Comparison of ENCODE assay signal across 1 cellular context in genomic region chr14:24442240-24443052, GRCh38.
A peak's percentile ranks its signal among the peaks of the same experiment; 100 is the strongest.
TF ChIP-seq lines count a peak whose summit lies in the region.

SDR39U1 (minus strand) TSS chr14:24442776; CDS start chr14:24442769, 7 bp downstream.

TF ChIP-seq in HepG2, 621 proteins besides CTCF, POLR2A, EP300 and RAD21 (continued from another document and continues in another):
- peak; percentile 89 for TF ChIP-seq USF2 (IDR thresholded peaks at IDR 0.05; ENCODE audit: low read depth, low read length)
- TF ChIP-seq USF2 (CRISPR knock-in tag; IDR thresholded peaks at IDR 0.05; ENCODE audit: borderline replicate concordance): peak; percentile 96; the same call in 1 of the 2 replicates
- peak; percentile 90 for TF ChIP-seq PATZ1 (CRISPR knock-in tag; IDR thresholded peaks at IDR 0.05)
- no peak for TF ChIP-seq KIAA2018 (CRISPR knock-in tag; IDR thresholded peaks at IDR 0.05; ENCODE audit: borderline replicate concordance)
- TF ChIP-seq ATF7-NPFF (CRISPR knock-in tag; IDR thresholded peaks at IDR 0.05; ENCODE audit: low read depth): peak; percentile 94
- TF ChIP-seq HCFC1 (IDR thresholded peaks at IDR 0.05; ENCODE audit: low read depth, low read length): peak; percentile 81
- peak; percentile 62 for TF ChIP-seq ISL2 (CRISPR knock-in tag; IDR thresholded peaks at IDR 0.05)
- TF ChIP-seq TEAD2 (CRISPR knock-in tag; IDR thresholded peaks at IDR 0.05): no peak
- TF ChIP-seq PLSCR1 (CRISPR knock-in tag; IDR thresholded peaks at IDR 0.05; ENCODE audit: borderline replicate concordance): no peak
- no peak for TF ChIP-seq PCBP2 (optimal IDR thresholded peaks at IDR 0.05; ENCODE audit: low read depth, low read length, poor library complexity, severe bottlenecking)
- peak; percentile 93; the same call in 1 of the 2 replicates for TF ChIP-seq HOMEZ (CRISPR knock-in tag; IDR thresholded peaks at IDR 0.05; ENCODE audit: low read depth)
- no peak for TF ChIP-seq TBP (CRISPR knock-in tag; IDR thresholded peaks at IDR 0.05)
- TF ChIP-seq ZNF691 (CRISPR knock-in tag; IDR thresholded peaks at IDR 0.05; ENCODE audit: borderline replicate concordance, low read depth): peak; percentile 94
- peak; percentile 80; the same call in 1 of the 2 replicates for TF ChIP-seq NCOR1 (IDR thresholded peaks at IDR 0.05; ENCODE audit: borderline replicate concordance, low read length)
- no peak for TF ChIP-seq TCF7L2 (IDR thresholded peaks at IDR 0.05; ENCODE audit: low read depth, low read length)
- peak; percentile 95 for TF ChIP-seq SALL1 (CRISPR knock-in tag; IDR thresholded peaks at IDR 0.05)
- TF ChIP-seq CCAR2 (optimal IDR thresholded peaks at IDR 0.05; ENCODE audit: low read depth, low read length): peak; percentile 42
- TF ChIP-seq SMYD3 (CRISPR knock-in tag; IDR thresholded peaks at IDR 0.05): peak; percentile 95
- peak; percentile 94 for TF ChIP-seq MED13 (CRISPR knock-in tag; IDR thresholded peaks at IDR 0.05)
- TF ChIP-seq BCL3 (CRISPR knock-in tag; IDR thresholded peaks at IDR 0.05): peak; percentile 93
- peak; percentile 95 for TF ChIP-seq ZNF20 (CRISPR knock-in tag; IDR thresholded peaks at IDR 0.05)
- TF ChIP-seq SKIL (CRISPR knock-in tag; IDR thresholded peaks at IDR 0.05; ENCODE audit: borderline replicate concordance): peak; percentile 80; the same call in 1 of the 2 replicates
- TF ChIP-seq PRDM4 (CRISPR knock-in tag; IDR thresholded peaks at IDR 0.05; ENCODE audit: borderline replicate concordance): peak; percentile 20; the same call in 1 of the 2 replicates
- TF ChIP-seq ZNF614 (CRISPR knock-in tag; IDR thresholded peaks at IDR 0.05; ENCODE audit: borderline replicate concordance): peak; percentile 96
- peak; percentile 35 to 72; a peak in 2 of 4 replicates for TF ChIP-seq NR2F1 (CRISPR knock-in tag; IDR thresholded peaks at IDR 0.05)
- peak; percentile 99 for TF ChIP-seq AGO2 (optimal IDR thresholded peaks at IDR 0.05; ENCODE audit: low read depth, low read length)
- 0 out of 2 replicates have a peak, but pooled peaks have one; percentile 58 for TF ChIP-seq PREB (CRISPR knock-in tag; IDR thresholded peaks at IDR 0.05)
- no peak for TF ChIP-seq ZNF101 (CRISPR knock-in tag; IDR thresholded peaks at IDR 0.05; ENCODE audit: borderline replicate concordance, low read depth)
- no peak for TF ChIP-seq THYN1 (CRISPR knock-in tag; IDR thresholded peaks at IDR 0.05; ENCODE audit: borderline replicate concordance, low read depth)
- peak; percentile 93 for TF ChIP-seq ZBTB38 (CRISPR knock-in tag; IDR thresholded peaks at IDR 0.05)
- TF ChIP-seq ZNF432 (CRISPR knock-in tag; IDR thresholded peaks at IDR 0.05; ENCODE audit: borderline replicate concordance): no peak
- peak; percentile 89; the same call in 1 of the 2 replicates for TF ChIP-seq PAX8 (CRISPR knock-in tag; IDR thresholded peaks at IDR 0.05; ENCODE audit: borderline replicate concordance)
- TF ChIP-seq NFIB (CRISPR knock-in tag; IDR thresholded peaks at IDR 0.05; ENCODE audit: borderline replicate concordance): no peak
